8 cellular contexts compared by ENCODE assay signal in the genomic region with DNA sequence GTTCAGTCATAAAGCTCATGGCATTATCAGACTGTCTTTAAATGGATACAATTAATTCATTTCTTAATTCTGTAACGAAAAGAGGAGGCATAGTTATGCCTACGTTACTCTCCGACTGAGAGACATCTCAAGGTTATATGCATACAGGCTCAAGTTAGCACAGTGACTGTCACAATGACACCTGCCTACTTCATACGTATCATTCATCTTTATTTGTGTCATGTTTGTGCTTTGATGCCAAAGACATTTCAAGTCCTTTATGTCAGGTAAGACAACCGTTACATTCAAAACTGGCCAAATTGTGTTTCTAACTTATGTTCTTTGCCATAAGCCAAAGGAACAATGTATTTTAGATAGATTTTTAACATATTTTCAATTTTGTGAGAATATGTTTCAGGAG.
"Had no signal": no experiment of that assay in that cellular context is flagged by ENCODE, and none has a peak within 500 bp of the region (broad histone marks: within the 10 kb centered on the region; RNA-seq: fewer than 3 reads in every experiment).

No MANE protein-coding gene starts in this region.

- H3K4me2 ChIP-seq: GM23338 had no signal

- H3K9ac ChIP-seq: GM23248 had no signal

- DNase-seq: GM23248, GOT3, H7, H9, HCEC 1CT, HFFc6 had no signal

- H3K36me3 ChIP-seq: HAP-1 had no signal

- H3K9me3 ChIP-seq: HAP-1 had no signal

- H3K4me3 ChIP-seq: GM23248, GM23338, HAP-1 had no signal

- H3K27ac ChIP-seq: GM23248 had no signal

- H2AFZ ChIP-seq: GM23248, GM23338 had no signal
